In genomic region chr6:155417454-155417853, GRCh38 we compare ENCODE assay signal across 10 cellular contexts. TPM values are rescaled to one million over a fixed set of nuclear protein-coding genes. Genes with fewer than 3 reads are reported as not detected.
A peak's percentile ranks its signal among the peaks of the same experiment; 100 is the strongest.
DNase-seq lines count a peak whose midpoint lies in the region; ATAC-seq and TF ChIP-seq lines count a peak whose summit lies in the region.
"Had no signal": no experiment of that assay in that cellular context is flagged by ENCODE, and none has a peak within 500 bp of the region (broad histone marks: within the 10 kb centered on the region; RNA-seq: fewer than 3 reads in every experiment).

No MANE protein-coding gene starts in this region.

- 89% methylated on average over 3 of the region's 3 CpGs for WGBS in smooth muscle cell (ENCODE audit: low lambda C conversion rate)

- no peaks in the 10 kb centered on the region for H3K27me3 ChIP-seq in smooth muscle cell (ENCODE audit: low read depth)

- no peaks in the 10 kb centered on the region for H4K20me1 ChIP-seq in smooth muscle cell (ENCODE audit: low read depth)

- H3F3A ChIP-seq in smooth muscle cell (ENCODE audit: low read depth) = no peaks in the 10 kb centered on the region

- DNase-seq in NCI-H146 treated with DMSO at 0.1 percent for 48 hours (lab: John Stamatoyannopoulos, UW; ENCODE audit: unreplicated experiment) (peak; percentile 50), NCI-H146 (lab: John Stamatoyannopoulos, UW) (no peak), NAMALWA (ENCODE audit: low spot score) (peak; percentile 19), astrocyte of the spinal cord (ENCODE audit: low read depth, low spot score) (peak; percentile 6), smooth muscle cell (lab: John Stamatoyannopoulos, UW; ENCODE audit: unreplicated experiment) (no peak), dedifferentiated amniotic fluid mesenchymal stem cell (ENCODE audit: extremely low spot score) (no peak)
- no peak for DNase-seq in stimulated activated naive CD4-positive, alpha-beta T cell (lab: John Stamatoyannopoulos, UW)
- DNase-seq: NCI-H1694 treated with DMSO at 0.1 percent for 48 hours had no signal

- peaks cover 17% of the 10 kb centered on the region for H3K4me1 ChIP-seq in smooth muscle cell (ENCODE audit: low read depth)

- H3K4me3 ChIP-seq in astrocyte of the spinal cord (ENCODE audit: low read depth, low read length) (no peak overlapping the region), smooth muscle cell (no peak overlapping the region)

- peak overlapping the region; percentile 38 for H2AFZ ChIP-seq in smooth muscle cell (ENCODE audit: low read depth)

- no peak for TF ChIP-seq CTCF in astrocyte of the spinal cord (IDR thresholded peaks at IDR 0.05; ENCODE audit: low read depth, low read length)
- TF ChIP-seq CTCF in smooth muscle cell (IDR thresholded peaks at IDR 0.05; ENCODE audit: borderline replicate concordance, insufficient read depth, poor library complexity, severe bottlenecking) = no peak

- no peaks in the 10 kb centered on the region for H3K36me3 ChIP-seq in smooth muscle cell (ENCODE audit: low read depth)

- H3K27ac ChIP-seq in smooth muscle cell (ENCODE audit: low read depth) = peak overlapping the region; percentile 52

- ATAC-seq in GM21717 (IDR thresholded peaks at IDR 0.05; ENCODE audit: unreplicated experiment) = no peak

- peak overlapping the region; percentile 62 for H3K4me2 ChIP-seq in smooth muscle cell

- no peaks in the 10 kb centered on the region for H3K9me3 ChIP-seq in smooth muscle cell (replicated peaks; ENCODE audit: low read depth)

- in situ Hi-C loops in astrocyte of the spinal cord (cut with HindIII; ENCODE audit: low sequenced_read_pairs) = no loop called here

- H3K79me2 ChIP-seq in smooth muscle cell (ENCODE audit: low read depth) = no peaks in the 10 kb centered on the region

- no peak overlapping the region for H3K9ac ChIP-seq in smooth muscle cell (ENCODE audit: low read depth)

RNA-seq across cellular contexts. Expression of gene NOX3, which starts 38.2 kb away (rescaled TPM):
- not detected in 2 replicates for total RNA-seq in smooth muscle cell
- polyA plus RNA-seq in smooth muscle cell = not detected in 2 replicates
- total RNA-seq: progenitor cell of endocrine pancreas had no signal

Comparison
In these comparisons a context has a peak if more than half of its experiments do, and no peak if none do; other contexts are left out.
1. DNase-seq: peak in NCI-H146 treated with DMSO at 0.1 percent for 48 hours (single experiment), NAMALWA (single experiment) and astrocyte of the spinal cord (single experiment); none in NCI-H146 (single experiment), smooth muscle cell (single experiment), dedifferentiated amniotic fluid mesenchymal stem cell (single experiment) and stimulated activated naive CD4-positive, alpha-beta T cell (0 of 6).